In the genomic region with DNA sequence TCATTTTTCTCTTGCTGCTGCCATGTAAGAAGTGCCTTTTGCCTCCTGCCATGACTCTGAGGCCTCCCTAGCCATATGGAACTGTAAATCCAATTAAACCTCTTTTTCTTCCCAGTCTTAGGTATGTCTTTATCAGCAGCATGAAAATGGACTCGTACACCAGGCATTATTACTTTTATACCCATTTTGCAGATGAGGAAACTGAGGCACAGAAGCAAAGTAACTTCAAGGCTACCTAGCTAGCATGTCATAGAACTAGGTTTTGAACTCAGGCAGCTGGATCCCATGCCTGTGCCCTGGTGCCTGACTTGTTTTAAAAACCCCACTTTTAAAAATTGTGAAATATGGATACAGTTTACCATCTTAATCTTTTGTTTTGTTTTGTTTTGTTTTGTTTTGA, we compare ENCODE assay signal across 1 cellular context.
TF ChIP-seq lines count a peak whose summit lies in the region.

No MANE protein-coding gene starts in this region.

TF ChIP-seq in HepG2, 621 proteins besides CTCF, POLR2A, EP300 and RAD21:
- no peak for TF ChIP-seq ZNF781 (CRISPR knock-in tag; IDR thresholded peaks at IDR 0.05; ENCODE audit: borderline replicate concordance, not compliant biosample characterization)
- peak; percentile 84 for TF ChIP-seq ZNF629 (CRISPR knock-in tag; conservative IDR thresholded peaks at IDR 0.05)
- no peak for TF ChIP-seq ZFYVE20 (CRISPR knock-in tag; IDR thresholded peaks at IDR 0.05; ENCODE audit: borderline replicate concordance, low read depth)
- TF ChIP-seq FOXJ3 (CRISPR knock-in tag; IDR thresholded peaks at IDR 0.05; ENCODE audit: borderline replicate concordance) = no peak
- no peak for TF ChIP-seq POLR2G (IDR thresholded peaks at IDR 0.05; ENCODE audit: low read depth, low read length)
- TF ChIP-seq RNF2 (conservative IDR thresholded peaks at IDR 0.05; ENCODE audit: low read depth) = no peak
TF ChIP-seq in HepG2: peak in this region for 1.
